In genomic region chr15:27121672-27122071, GRCh38 we compare ENCODE assay signal across 24 cellular contexts.
"Had no signal": no experiment of that assay in that cellular context is flagged by ENCODE, and none has a peak within 500 bp of the region (broad histone marks: within the 10 kb centered on the region; RNA-seq: fewer than 3 reads in every experiment).

No MANE protein-coding gene starts in this region.

- H3K27me3 Mint-ChIP-seq: dendritic cell treated with granulocyte-macrophage colony-stimulating factor and Interleukin-4, amounts not matched to agents 40 ng/mL and 50 ng/mL, for 4 days; effector memory CD8-positive, alpha-beta T cell had no signal

- H3K9me3 Mint-ChIP-seq: endodermal cell had no signal

- H3K27me3 ChIP-seq: colonic mucosa, dorsolateral prefrontal cortex, esophagus muscularis mucosa, esophagus squamous epithelium, foreskin keratinocyte, gastrocnemius medialis, gastroesophageal sphincter, heart left ventricle, heart right ventricle had no signal

- H3K4me3 ChIP-seq: colonic mucosa, coronary artery, dorsolateral prefrontal cortex, esophagus muscularis mucosa, esophagus squamous epithelium, gastrocnemius medialis, gastroesophageal sphincter, heart left ventricle, heart right ventricle had no signal

- DNase-seq: colonic mucosa; cortex of kidney; dermis blood vessel endothelial cell; dorsolateral prefrontal cortex; effector CD4-positive, alpha-beta T cell; effector CD8-positive, alpha-beta T cell; effector memory CD4-positive, alpha-beta T cell; effector memory CD8-positive, alpha-beta T cell; endodermal cell; esophagus squamous epithelium; foreskin fibroblast; foreskin keratinocyte; foreskin melanocyte; gastrocnemius medialis; glutamatergic neuron; head of caudate nucleus; heart left ventricle; heart right ventricle had no signal

- H3K4me1 ChIP-seq: colonic mucosa, esophagus muscularis mucosa, esophagus squamous epithelium, foreskin keratinocyte, gastrocnemius medialis, gastroesophageal sphincter, heart left ventricle, heart right ventricle had no signal

- H3K27ac ChIP-seq: colonic mucosa, coronary artery, dorsolateral prefrontal cortex, epithelial cell of prostate, esophagus muscularis mucosa, esophagus squamous epithelium, foreskin keratinocyte, gastrocnemius medialis, gastroesophageal sphincter, heart left ventricle, heart right ventricle had no signal

- H3K4me3 Mint-ChIP-seq: dendritic cell treated with granulocyte-macrophage colony-stimulating factor and Interleukin-4, amounts not matched to agents 40 ng/mL and 50 ng/mL, for 4 days; effector memory CD8-positive, alpha-beta T cell; endodermal cell had no signal

- ATAC-seq: effector memory CD8-positive, alpha-beta T cell; esophagus mucosa; foreskin keratinocyte; gastrocnemius medialis; gastroesophageal sphincter; heart left ventricle; heart right ventricle had no signal

- H3K36me3 ChIP-seq: colonic mucosa, esophagus muscularis mucosa, esophagus squamous epithelium, gastrocnemius medialis, gastroesophageal sphincter, heart left ventricle, heart right ventricle had no signal

- H3K9me3 ChIP-seq: colonic mucosa, esophagus muscularis mucosa, esophagus squamous epithelium, gastrocnemius medialis, gastroesophageal sphincter had no signal

- H3K27ac Mint-ChIP-seq: dendritic cell treated with granulocyte-macrophage colony-stimulating factor and Interleukin-4, amounts not matched to agents 40 ng/mL and 50 ng/mL, for 4 days; effector memory CD8-positive, alpha-beta T cell; endodermal cell had no signal
